In genomic region chr17:37047631-37048104, GRCh38 we compare ENCODE assay signal across 8 cellular contexts.
DNase-seq lines count a peak whose midpoint lies in the region; ATAC-seq and TF ChIP-seq lines count a peak whose summit lies in the region.

No MANE protein-coding gene starts in this region.

- H3K27me3 ChIP-seq in right lobe of liver, result no peaks in the 10 kb centered on the region

- H3K9me3 ChIP-seq in right lobe of liver, result no peaks in the 10 kb centered on the region

- peaks cover 0 to 3% (median 0%) of the 10 kb centered on the region in 4 donors for H3K36me3 ChIP-seq in right lobe of liver

- 5% methylated on average over 8 of the region's 9 CpGs for WGBS in right lobe of liver (ENCODE audit: insufficient coverage, low coverage, low lambda C conversion rate, missing lambda C conversion rate)

- H3K4me1 ChIP-seq in right lobe of liver, result peaks cover 0 to 22% (median 8%) of the 10 kb centered on the region in 4 donors

- peak; percentile 80 to 85 (median 83) for ATAC-seq in right lobe of liver
- ATAC-seq in GM21737 (IDR thresholded peaks at IDR 0.05; ENCODE audit: unreplicated experiment), result no peak

- no peak for TF ChIP-seq POLR2A in right lobe of liver (IDR thresholded peaks at IDR 0.05)

- intact Hi-C loops in right lobe of liver (cut with DNase I), result loop anchor here (10.0 kb wide), 1 partner anchor 103 kb away; the partner anchor contains the start of gene AATF (in 2 of the 2)

- H3K4me3 ChIP-seq in right lobe of liver, result no peak overlapping the region

- no peak overlapping the region for H3K27ac ChIP-seq in right lobe of liver

- TF ChIP-seq CTCF in right lobe of liver (IDR thresholded peaks at IDR 0.05), result peak; percentile 81 to 90 (median 88)

- DNase-seq in C1 segment of cervical spinal cord (lab: John Stamatoyannopoulos, UW) (peak in 12 of 14 donors; percentile 20 to 67 (median 54)), HK-2 (ENCODE audit: unreplicated experiment) (peak; percentile 83), NCI-H748 treated with DMSO at 0.1 percent for 48 hours (lab: John Stamatoyannopoulos, UW) (peak; percentile 65), dermis blood vessel endothelial cell (peak; percentile 89), right lobe of liver (peak; percentile 75 to 81 (median 80))
- DNase-seq in activated CD4-positive, alpha-beta T cell treated with anti-CD3 and anti-CD28 coated beads, Interleukin-2, amount 50 U/mL, for 4 hours, result peak; percentile 73 to 74
- peak; percentile 45 to 61 (median 54) for DNase-seq in stimulated activated CD4-positive, alpha-beta T cell treated with anti-CD3 and anti-CD28 coated beads, TNF-alpha, amount 100 ng/mL, for 4 hours (ENCODE audit: low read depth in 3 of 3)
